Comparison of ENCODE assay signal across 9 cellular contexts in the genomic region with DNA sequence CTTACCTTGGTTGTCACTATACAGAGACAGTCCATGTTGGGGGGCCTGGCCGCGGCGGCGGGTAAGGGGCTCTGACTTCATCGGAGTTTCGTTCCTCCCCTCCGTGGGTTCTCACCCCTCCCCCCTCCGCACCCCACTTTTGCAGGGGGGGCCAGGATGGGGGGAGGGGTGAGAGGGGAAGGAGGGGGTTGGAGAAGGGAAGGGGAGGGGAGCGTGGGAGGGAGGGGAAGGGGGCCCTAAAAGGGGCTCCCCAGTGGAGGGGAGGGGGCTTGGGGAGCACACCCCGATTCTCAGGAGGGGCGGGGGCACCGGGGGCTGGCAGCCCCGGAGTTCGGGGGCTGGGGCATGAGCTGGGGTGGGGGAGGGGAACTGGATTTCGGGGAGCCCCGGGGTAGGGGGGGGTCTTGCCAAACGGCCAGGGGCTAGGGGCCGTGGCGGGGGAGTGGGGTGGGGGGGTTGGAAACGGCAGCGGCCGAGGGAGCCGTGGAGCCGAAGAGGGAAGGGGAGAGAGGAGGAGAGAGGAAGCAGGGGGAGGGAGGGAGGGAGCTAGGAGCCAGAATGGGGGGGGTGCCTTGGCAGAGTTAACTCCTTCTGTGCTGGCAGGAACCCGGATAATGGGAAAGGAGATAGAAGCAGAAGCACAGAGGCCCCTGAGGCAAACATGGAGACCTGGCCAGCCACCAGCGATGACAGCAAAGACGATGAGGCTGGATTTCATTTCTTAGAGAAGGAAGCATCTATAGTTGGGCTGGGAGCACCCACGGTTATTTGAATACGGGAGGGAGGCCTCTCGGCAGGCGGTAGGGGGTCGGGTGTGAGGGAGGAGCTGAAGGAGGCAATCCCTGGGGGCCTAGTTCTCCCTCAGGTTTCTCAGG. TPM values are rescaled to one million over a fixed set of nuclear protein-coding genes. Genes with fewer than 3 reads are reported as not detected.
A peak's percentile ranks its signal among the peaks of the same experiment; 100 is the strongest.
DNase-seq lines count a peak whose midpoint lies in the region; ATAC-seq and TF ChIP-seq lines count a peak whose summit lies in the region.
"Had no signal": no experiment of that assay in that cellular context is flagged by ENCODE, and none has a peak within 500 bp of the region (broad histone marks: within the 10 kb centered on the region; RNA-seq: fewer than 3 reads in every experiment).

No MANE protein-coding gene starts in this region.

- H3K27me3 Mint-ChIP-seq in type B pancreatic cell = peaks cover 18% of the 10 kb centered on the region

- TF ChIP-seq CTCF in GM10266 (IDR thresholded peaks at IDR 0.05; ENCODE audit: control insufficient read depth, insufficient read depth, low read depth, missing control alignments) = no peak
- no peak for TF ChIP-seq CTCF in coronary artery (IDR thresholded peaks at IDR 0.05)
- no peak for TF ChIP-seq CTCF in type B pancreatic cell (conservative IDR thresholded peaks at IDR 0.05)

- ATAC-seq in GM18520 (IDR thresholded peaks at IDR 0.05; ENCODE audit: unreplicated experiment) = no peak
- ATAC-seq in GM18517 (IDR thresholded peaks at IDR 0.05; ENCODE audit: unreplicated experiment) = no peak
- ATAC-seq: left colon had no signal

- peak overlapping the region; percentile 97 for H3K4me3 Mint-ChIP-seq in type B pancreatic cell

- peak overlapping the region; percentile 72 for H3K4me3 ChIP-seq in coronary artery

- peaks cover 53% of the 10 kb centered on the region for H3K4me1 Mint-ChIP-seq in type B pancreatic cell (ENCODE audit: unreplicated experiment)

- no peaks in the 10 kb centered on the region for H3K9me3 Mint-ChIP-seq in type B pancreatic cell

- DNase-seq in A172 (ENCODE audit: low spot score) (peak; percentile 68), GM10266 (ENCODE audit: extremely low spot score) (peak; percentile 53), RPMI8226 (peak; percentile 26), coronary artery (ENCODE audit: low spot score) (no peak), lung microvascular endothelial cell (ENCODE audit: low read depth in 2 of 2) (peak; percentile 71 to 72), type B pancreatic cell (ENCODE audit: extremely low spot score, unreplicated experiment) (no peak)

- H3K36me3 Mint-ChIP-seq in type B pancreatic cell = peaks cover 5% of the 10 kb centered on the region

- peak overlapping the region; percentile 69 to 99 for H3K27ac ChIP-seq in coronary artery

- peak overlapping the region; percentile 82 for H3K27ac Mint-ChIP-seq in type B pancreatic cell

RNA-seq across cellular contexts. Expression of gene DLG4, which starts 2.3 kb away (rescaled TPM):
- 7.2 and 7.3 TPM in 2 replicates for total RNA-seq in A172 (2014; rRNA removed; shearing (Covaris generic))
- total RNA-seq in lung microvascular endothelial cell (5.4 and 9.1 TPM in 2 replicates), type B pancreatic cell (ENCODE audit: low replicate concordance) (7.8 and 46.1 TPM in 2 replicates)

RNA-seq across cellular contexts. Expression of gene ACADVL, which starts 2.4 kb away (rescaled TPM):
- 278 and 349 TPM in 2 replicates for total RNA-seq in A172 (2014; rRNA removed; shearing (Covaris generic))
- 205 and 242 TPM in 2 replicates for total RNA-seq in lung microvascular endothelial cell
- 573 and 617 TPM in 2 replicates for total RNA-seq in type B pancreatic cell (ENCODE audit: low replicate concordance)

RNA-seq across cellular contexts. Expression of gene DVL2, which starts 17.0 kb away (rescaled TPM):
- total RNA-seq in A172 (2014; rRNA removed; shearing (Covaris generic)) = 65.1 and 82.4 TPM in 2 replicates
- 25.1 and 31.9 TPM in 2 replicates for total RNA-seq in lung microvascular endothelial cell
- total RNA-seq in type B pancreatic cell (ENCODE audit: low replicate concordance) = 62.8 and 93.9 TPM in 2 replicates

RNA-seq across cellular contexts. Expression of gene PHF23, which starts 21.9 kb away (rescaled TPM):
- 59.5 and 75.3 TPM in 2 replicates for total RNA-seq in A172 (2014; rRNA removed; shearing (Covaris generic))
- total RNA-seq in lung microvascular endothelial cell (30.9 and 38.5 TPM in 2 replicates), type B pancreatic cell (ENCODE audit: low replicate concordance) (42.8 and 61.1 TPM in 2 replicates)

RNA-seq across cellular contexts. Expression of gene GABARAP, which starts 24.9 kb away (rescaled TPM):
- 144 and 238 TPM in 2 replicates for total RNA-seq in A172 (2014; rRNA removed; shearing (Covaris generic))
- total RNA-seq in lung microvascular endothelial cell (124 and 130 TPM in 2 replicates), type B pancreatic cell (ENCODE audit: low replicate concordance) (478 and 570 TPM in 2 replicates)

Comparison
In these comparisons a context has a peak if more than half of its experiments do, and no peak if none do; other contexts are left out.
1. DNase-seq: peak in A172 (single experiment), GM10266 (single experiment), RPMI8226 (single experiment) and lung microvascular endothelial cell (2 of 2); none in coronary artery (single experiment) and type B pancreatic cell (single experiment).